Comparison of ENCODE assay signal across 28 cellular contexts in the genomic region with DNA sequence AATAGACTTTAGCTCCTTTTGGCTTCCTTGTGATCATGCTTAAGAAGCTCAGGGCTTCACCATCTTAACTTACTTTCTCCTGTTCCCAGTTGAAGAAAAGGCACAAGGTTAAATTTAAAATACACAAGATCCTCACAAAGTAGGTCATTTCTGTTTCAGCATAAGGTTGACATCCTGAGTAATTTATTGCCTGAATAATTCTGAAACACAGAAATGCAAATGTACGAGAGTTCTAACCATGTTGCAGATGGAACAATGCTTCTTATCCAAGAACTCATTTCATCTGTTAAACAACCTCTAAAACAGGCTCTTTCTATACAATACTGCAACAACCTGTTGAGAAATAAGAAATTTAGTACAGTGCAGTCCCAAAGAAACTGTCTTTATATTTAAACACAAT.
A peak's percentile ranks its signal among the peaks of the same experiment; 100 is the strongest.
DNase-seq lines count a peak whose midpoint lies in the region; ATAC-seq, FAIRE-seq and TF ChIP-seq lines count a peak whose summit lies in the region.
"Had no signal": no experiment of that assay in that cellular context is flagged by ENCODE, and none has a peak within 500 bp of the region (broad histone marks: within the 10 kb centered on the region; RNA-seq: fewer than 3 reads in every experiment).

No MANE protein-coding gene starts in this region.

- no peak overlapping the region for H3K4me3 ChIP-seq in CD8-positive, alpha-beta T cell (ENCODE audit: low read depth, low read length)
- no peak overlapping the region for H3K4me3 ChIP-seq in suprapubic skin
- no peak overlapping the region for H3K4me3 ChIP-seq in breast epithelium
- H3K4me3 ChIP-seq: esophagus muscularis mucosa, gastroesophageal sphincter, HAP-1, MG63, ovary, PC-9, right lobe of liver, SJCRH30, thoracic aorta had no signal

- peak; percentile 80 for FAIRE-seq in GM12892 (lab: Jason Lieb, UNC)

- DNase-seq in GM12892 (ENCODE audit: insufficient read length) = no peak
- no peak for DNase-seq in CD8-positive, alpha-beta T cell
- DNase-seq in activated CD4-positive, alpha-beta T cell treated with anti-CD3 and anti-CD28 coated beads for 1 hour = no peak
- no peak for DNase-seq in suprapubic skin (ENCODE audit: low spot score in 2 of 2)
- no peak for DNase-seq in breast epithelium (ENCODE audit: low spot score in 2 of 2)
- DNase-seq: activated CD4-positive, alpha-beta T cell treated with anti-CD3 and anti-CD28 coated beads, Interleukin-2, amount 50 U/mL, for 48 hours; activated gamma-delta T cell treated with Interleukin-2 at 50 U/mL for 16 hours; caudate nucleus; CD4-positive, alpha-beta T cell; effector CD8-positive, alpha-beta T cell; MG63; natural killer cell; NCI-H1694; NCI-H82; ovary; PC-9; right lobe of liver; SJCRH30; stimulated activated CD4-positive, alpha-beta T cell treated with anti-CD3 and anti-CD28 coated beads, Interleukin-15, amount 100 ng/mL, for 24 hours; T-helper 2 cell had no signal

- no peaks in the 10 kb centered on the region for H3K27me3 Mint-ChIP-seq in CD8-positive, alpha-beta T cell (ENCODE audit: low read depth)
- H3K27me3 Mint-ChIP-seq: CD4-positive, alpha-beta T cell had no signal

- WGBS in suprapubic skin = 53% methylated on average over 1 of the region's 1 CpG

- no peaks in the 10 kb centered on the region for H3K4me1 Mint-ChIP-seq in CD8-positive, alpha-beta T cell (ENCODE audit: low read depth)
- H3K4me1 Mint-ChIP-seq: natural killer cell; stimulated activated effector memory CD8-positive, alpha-beta T cell treated with anti-CD3 and anti-CD28 coated beads, Interleukin-12 subunit alpha, Interleukin-12 subunit beta, amount 100 ng/mL, for 72 hours had no signal

- no peak for TF ChIP-seq EP300 in suprapubic skin (IDR thresholded peaks at IDR 0.05)

- H3K9me3 ChIP-seq in CD8-positive, alpha-beta T cell (ENCODE audit: low read length) = no peaks in the 10 kb centered on the region
- H3K9me3 ChIP-seq in suprapubic skin (no peaks in the 10 kb centered on the region), breast epithelium (peaks cover 0 to 5% of the 10 kb centered on the region in 2 donors)
- H3K9me3 ChIP-seq: esophagus muscularis mucosa, gastroesophageal sphincter, HAP-1, MG63, ovary, right lobe of liver, SJCRH30, thoracic aorta had no signal

- H3K4me1 ChIP-seq in CD8-positive, alpha-beta T cell (ENCODE audit: insufficient read depth, low read length) = no peaks in the 10 kb centered on the region
- H3K4me1 ChIP-seq in suprapubic skin (no peaks in the 10 kb centered on the region), breast epithelium (no peaks in the 10 kb centered on the region)
- H3K4me1 ChIP-seq: esophagus muscularis mucosa, gastroesophageal sphincter, HAP-1, right lobe of liver, SJCRH30 had no signal

- no peaks in the 10 kb centered on the region for H3K36me3 ChIP-seq in CD8-positive, alpha-beta T cell (ENCODE audit: insufficient read depth, low read length)
- H3K36me3 ChIP-seq in suprapubic skin (no peaks in the 10 kb centered on the region), breast epithelium (no peaks in the 10 kb centered on the region)
- H3K36me3 ChIP-seq: esophagus muscularis mucosa, gastroesophageal sphincter, HAP-1, MG63, ovary, right lobe of liver, SJCRH30, thoracic aorta had no signal

- no peak for TF ChIP-seq CTCF in CD8-positive, alpha-beta T cell (IDR thresholded peaks at IDR 0.05)
- TF ChIP-seq CTCF in suprapubic skin (IDR thresholded peaks at IDR 0.05) (no peak), breast epithelium (IDR thresholded peaks at IDR 0.05) (no peak)

- H3K27ac ChIP-seq in CD8-positive, alpha-beta T cell (ENCODE audit: low read depth, low read length) = no peak overlapping the region
- H3K27ac ChIP-seq in suprapubic skin (no peak overlapping the region), breast epithelium (no peak overlapping the region)
- H3K27ac ChIP-seq: esophagus muscularis mucosa, gastroesophageal sphincter, ovary, PC-9, right lobe of liver, SJCRH30, thoracic aorta had no signal

- H3K9me3 Mint-ChIP-seq in CD8-positive, alpha-beta T cell = no peaks in the 10 kb centered on the region
- H3K9me3 Mint-ChIP-seq: CD4-positive, alpha-beta T cell; natural killer cell had no signal

- ATAC-seq in GM19395 (IDR thresholded peaks at IDR 0.05; ENCODE audit: unreplicated experiment) (peak; percentile 66), HG02678 (IDR thresholded peaks at IDR 0.05; ENCODE audit: unreplicated experiment) (peak; percentile 58), HG03378 (IDR thresholded peaks at IDR 0.05; ENCODE audit: unreplicated experiment) (peak; percentile 59)
- no peak for ATAC-seq in CD8-positive, alpha-beta T cell
- ATAC-seq: gastroesophageal sphincter; natural killer cell; right lobe of liver; stimulated activated effector memory CD8-positive, alpha-beta T cell treated with anti-CD3 and anti-CD28 coated beads, Interleukin-12 subunit alpha, Interleukin-12 subunit beta, amount 100 ng/mL, for 72 hours had no signal

- POLR2A ChIA-PET in CD8-positive, alpha-beta T cell (lab: Charles Lee) = no interaction called here

- H3K36me3 Mint-ChIP-seq in CD8-positive, alpha-beta T cell = no peaks in the 10 kb centered on the region
- H3K36me3 Mint-ChIP-seq: natural killer cell; stimulated activated effector memory CD8-positive, alpha-beta T cell treated with anti-CD3 and anti-CD28 coated beads, Interleukin-12 subunit alpha, Interleukin-12 subunit beta, amount 100 ng/mL, for 72 hours had no signal

- H3K27ac Mint-ChIP-seq in CD8-positive, alpha-beta T cell = no peak overlapping the region
- H3K27ac Mint-ChIP-seq: CD4-positive, alpha-beta T cell; natural killer cell; stimulated activated effector memory CD8-positive, alpha-beta T cell treated with anti-CD3 and anti-CD28 coated beads, Interleukin-12 subunit alpha, Interleukin-12 subunit beta, amount 100 ng/mL, for 72 hours had no signal

- CTCF ChIA-PET in CD8-positive, alpha-beta T cell (lab: Charles Lee) = no interaction called here

- H3K27me3 ChIP-seq in CD8-positive, alpha-beta T cell (ENCODE audit: insufficient read depth, low read length) = no peaks in the 10 kb centered on the region
- H3K27me3 ChIP-seq in suprapubic skin = no peaks in the 10 kb centered on the region
- no peaks in the 10 kb centered on the region for H3K27me3 ChIP-seq in breast epithelium
- H3K27me3 ChIP-seq: esophagus muscularis mucosa, gastroesophageal sphincter, MG63, ovary, right lobe of liver, SJCRH30 had no signal

- no peak for TF ChIP-seq POLR2A in GM12892 (IDR thresholded peaks at IDR 0.05; ENCODE audit: low read depth, low read length)
- no peak for TF ChIP-seq POLR2A in suprapubic skin (IDR thresholded peaks at IDR 0.05)
- TF ChIP-seq POLR2A in breast epithelium (IDR thresholded peaks at IDR 0.05) = no peak

- intact Hi-C loops in CD8-positive, alpha-beta T cell (cut with DNase I, micrococcal nuclease) = loop anchor here in 1 of 2 experiments (10.0 kb wide), 1 partner anchor 713 kb away; no protein-coding TSS in a partner anchor
- intact Hi-C loops in breast epithelium (cut with DNase I; ENCODE audit: low total_unique reads) = no loop called here

- no peak overlapping the region for H3K4me3 Mint-ChIP-seq in CD8-positive, alpha-beta T cell
- H3K4me3 Mint-ChIP-seq: CD4-positive, alpha-beta T cell; natural killer cell; stimulated activated effector memory CD8-positive, alpha-beta T cell treated with anti-CD3 and anti-CD28 coated beads, Interleukin-12 subunit alpha, Interleukin-12 subunit beta, amount 100 ng/mL, for 72 hours had no signal
